ENCODE assay signal across 8 cellular contexts in genomic region chr14:106564058-106564643, GRCh38.
DNase-seq lines count a peak whose midpoint lies in the region; ATAC-seq and TF ChIP-seq lines count a peak whose summit lies in the region.

No MANE protein-coding gene starts in this region.

- no peaks in the 10 kb centered on the region for H3K36me3 ChIP-seq in body of pancreas (replicated peaks in 1 of 2; ENCODE audit: insufficient read depth in 1 of 2, low read depth in 2 of 2)
- no peaks in the 10 kb centered on the region for H3K36me3 ChIP-seq in GM23248 (ENCODE audit: low read depth)

- WGBS in body of pancreas, 2 donors, result 29 to 41% methylated on average over 14 of the region's 14 CpGs
- 17 to 18% methylated on average over 14 of the region's 14 CpGs for WGBS in GM23248 (ENCODE audit: low coverage in 1 of 2, low lambda C conversion rate in 2 of 2, missing lambda C conversion rate in 2 of 2), 2 experiments

- H4K20me1 ChIP-seq in GM23248 (ENCODE audit: insufficient read depth), result no peaks in the 10 kb centered on the region

- peak; percentile 58 for DNase-seq in CD1c-positive myeloid dendritic cell (ENCODE audit: extremely low spot score)
- DNase-seq in HK-2 (ENCODE audit: unreplicated experiment), result peak; percentile 17
- DNase-seq in T follicular helper cell (ENCODE audit: low read depth), result peak; percentile 54
- DNase-seq in body of pancreas, result peak; percentile 16 to 54 (median 42)
- DNase-seq in stimulated activated CD4-positive, alpha-beta T cell treated with anti-CD3 and anti-CD28 coated beads, Interleukin-4, amount 100 ng/mL, for 4 hours, result peak; percentile 25 to 54
- DNase-seq in GM23248, result no peak
- no peak for DNase-seq in NCI-H226

- no peak overlapping the region for H2AFZ ChIP-seq in GM23248

- peak in 6 of 7 experiments; percentile 16 to 57 (median 46) for TF ChIP-seq CTCF in body of pancreas (IDR thresholded peaks at IDR 0.05)

- ATAC-seq in body of pancreas (no peak), GM21786 (IDR thresholded peaks at IDR 0.05; ENCODE audit: unreplicated experiment) (no peak)

- H3K9ac ChIP-seq in GM23248, result no peak overlapping the region

- no peak for TF ChIP-seq POLR2A in body of pancreas (IDR thresholded peaks at IDR 0.05)

- H3K27ac ChIP-seq in body of pancreas, result no peak overlapping the region
- H3K27ac ChIP-seq in GM23248, result no peak overlapping the region

- no peaks in the 10 kb centered on the region for H3K79me2 ChIP-seq in GM23248 (ENCODE audit: insufficient read depth)

- H3K4me2 ChIP-seq in GM23248 (ENCODE audit: unreplicated experiment), result no peak overlapping the region

- H3F3A ChIP-seq in GM23248 (ENCODE audit: insufficient read depth), result no peaks in the 10 kb centered on the region

- no peaks in the 10 kb centered on the region for H3K9me2 ChIP-seq in GM23248 (ENCODE audit: insufficient read depth)

- H3K4me3 ChIP-seq in body of pancreas (no peak overlapping the region), GM23248 (no peak overlapping the region)

- no peaks in the 10 kb centered on the region for H3K4me1 ChIP-seq in body of pancreas
- no peaks in the 10 kb centered on the region for H3K4me1 ChIP-seq in GM23248 (ENCODE audit: insufficient read depth)

- H3K9me3 ChIP-seq in body of pancreas (no peaks in the 10 kb centered on the region), GM23248 (ENCODE audit: low read depth) (no peaks in the 10 kb centered on the region)

- intact Hi-C loops in body of pancreas (cut with DNase I), result no loop called here

- in situ Hi-C loops in GM23248 (cut with MboI), result no loop called here

- H3K27me3 ChIP-seq in body of pancreas (no peaks in the 10 kb centered on the region), GM23248 (replicated peaks; ENCODE audit: insufficient read depth) (no peaks in the 10 kb centered on the region)

Comparison
In these comparisons a context has a peak if more than half of its experiments do, and no peak if none do; other contexts are left out.
1. DNase-seq: peak in CD1c-positive myeloid dendritic cell (single experiment), HK-2 (single experiment), T follicular helper cell (single experiment), body of pancreas (4 of 4) and stimulated activated CD4-positive, alpha-beta T cell treated with anti-CD3 and anti-CD28 coated beads, Interleukin-4, amount 100 ng/mL, for 4 hours (2 of 2); none in GM23248 (single experiment) and NCI-H226 (single experiment).